ENCODE assay signal across 1 cellular context in the genomic region with DNA sequence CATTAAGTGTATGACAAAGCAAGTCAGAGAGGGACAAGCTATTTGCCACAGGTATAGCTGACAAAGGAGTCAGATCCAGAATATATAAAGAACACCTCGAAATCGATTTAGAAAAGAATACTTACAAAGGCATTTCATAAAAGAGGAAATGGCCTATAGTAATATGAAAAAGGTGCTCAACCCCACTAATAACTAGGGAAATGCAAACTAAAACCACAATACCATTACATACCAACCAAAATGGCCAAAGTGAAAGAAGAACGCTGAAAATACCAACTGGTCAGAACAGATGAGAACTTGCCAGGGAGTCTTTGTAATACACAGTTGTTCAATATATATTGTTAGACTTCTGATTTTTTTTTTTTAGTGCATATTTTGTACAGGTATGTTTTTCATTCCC.
TF ChIP-seq lines count a peak whose summit lies in the region.

No MANE protein-coding gene starts in this region.

TF ChIP-seq in GM12878, 131 proteins besides CTCF, POLR2A, EP300 and RAD21 (continued from another document):
- TF ChIP-seq, protein P1, sequence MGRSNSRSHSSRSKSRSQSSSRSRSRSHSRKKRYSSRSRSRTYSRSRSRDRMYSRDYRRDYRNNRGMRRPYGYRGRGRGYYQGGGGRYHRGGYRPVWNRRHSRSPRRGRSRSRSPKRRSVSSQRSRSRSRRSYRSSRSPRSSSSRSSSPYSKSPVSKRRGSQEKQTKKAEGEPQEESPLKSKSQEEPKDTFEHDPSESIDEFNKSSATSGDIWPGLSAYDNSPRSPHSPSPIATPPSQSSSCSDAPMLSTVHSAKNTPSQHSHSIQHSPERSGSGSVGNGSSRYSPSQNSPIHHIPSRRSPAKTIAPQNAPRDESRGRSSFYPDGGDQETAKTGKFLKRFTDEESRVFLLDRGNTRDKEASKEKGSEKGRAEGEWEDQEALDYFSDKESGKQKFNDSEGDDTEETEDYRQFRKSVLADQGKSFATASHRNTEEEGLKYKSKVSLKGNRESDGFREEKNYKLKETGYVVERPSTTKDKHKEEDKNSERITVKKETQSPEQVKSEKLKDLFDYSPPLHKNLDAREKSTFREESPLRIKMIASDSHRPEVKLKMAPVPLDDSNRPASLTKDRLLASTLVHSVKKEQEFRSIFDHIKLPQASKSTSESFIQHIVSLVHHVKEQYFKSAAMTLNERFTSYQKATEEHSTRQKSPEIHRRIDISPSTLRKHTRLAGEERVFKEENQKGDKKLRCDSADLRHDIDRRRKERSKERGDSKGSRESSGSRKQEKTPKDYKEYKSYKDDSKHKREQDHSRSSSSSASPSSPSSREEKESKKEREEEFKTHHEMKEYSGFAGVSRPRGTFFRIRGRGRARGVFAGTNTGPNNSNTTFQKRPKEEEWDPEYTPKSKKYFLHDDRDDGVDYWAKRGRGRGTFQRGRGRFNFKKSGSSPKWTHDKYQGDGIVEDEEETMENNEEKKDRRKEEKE (IDR thresholded peaks at IDR 0.05) = no peak
- peak; percentile 30; the same call in 1 of the 2 replicates for TF ChIP-seq JUNB (IDR thresholded peaks at IDR 0.05)
- TF ChIP-seq RFX5 (IDR thresholded peaks at IDR 0.05; ENCODE audit: low read depth, low read length) = no peak
- no peak for TF ChIP-seq ZNF274 (IDR thresholded peaks at IDR 0.05; ENCODE audit: insufficient read depth, insufficient read length)
- TF ChIP-seq BHLHE40 (IDR thresholded peaks at IDR 0.05; ENCODE audit: borderline replicate concordance in 1 of 2, low read depth in 2 of 2, low read length in 1 of 2) = no peak
- TF ChIP-seq, protein P2, sequence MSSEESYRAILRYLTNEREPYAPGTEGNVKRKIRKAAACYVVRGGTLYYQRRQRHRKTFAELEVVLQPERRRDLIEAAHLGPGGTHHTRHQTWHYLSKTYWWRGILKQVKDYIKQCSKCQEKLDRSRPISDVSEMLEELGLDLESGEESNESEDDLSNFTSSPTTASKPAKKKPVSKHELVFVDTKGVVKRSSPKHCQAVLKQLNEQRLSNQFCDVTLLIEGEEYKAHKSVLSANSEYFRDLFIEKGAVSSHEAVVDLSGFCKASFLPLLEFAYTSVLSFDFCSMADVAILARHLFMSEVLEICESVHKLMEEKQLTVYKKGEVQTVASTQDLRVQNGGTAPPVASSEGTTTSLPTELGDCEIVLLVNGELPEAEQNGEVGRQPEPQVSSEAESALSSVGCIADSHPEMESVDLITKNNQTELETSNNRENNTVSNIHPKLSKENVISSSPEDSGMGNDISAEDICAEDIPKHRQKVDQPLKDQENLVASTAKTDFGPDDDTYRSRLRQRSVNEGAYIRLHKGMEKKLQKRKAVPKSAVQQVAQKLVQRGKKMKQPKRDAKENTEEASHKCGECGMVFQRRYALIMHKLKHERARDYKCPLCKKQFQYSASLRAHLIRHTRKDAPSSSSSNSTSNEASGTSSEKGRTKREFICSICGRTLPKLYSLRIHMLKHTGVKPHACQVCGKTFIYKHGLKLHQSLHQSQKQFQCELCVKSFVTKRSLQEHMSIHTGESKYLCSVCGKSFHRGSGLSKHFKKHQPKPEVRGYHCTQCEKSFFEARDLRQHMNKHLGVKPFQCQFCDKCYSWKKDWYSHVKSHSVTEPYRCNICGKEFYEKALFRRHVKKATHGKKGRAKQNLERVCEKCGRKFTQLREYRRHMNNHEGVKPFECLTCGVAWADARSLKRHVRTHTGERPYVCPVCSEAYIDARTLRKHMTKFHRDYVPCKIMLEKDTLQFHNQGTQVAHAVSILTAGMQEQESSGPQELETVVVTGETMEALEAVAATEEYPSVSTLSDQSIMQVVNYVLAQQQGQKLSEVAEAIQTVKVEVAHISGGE (CRISPR knock-in tag; IDR thresholded peaks at IDR 0.05) = no peak
- TF ChIP-seq RBBP5 (conservative IDR thresholded peaks at IDR 0.05) = no peak
- TF ChIP-seq HCFC1 (IDR thresholded peaks at IDR 0.05; ENCODE audit: low read length) = no peak
- TF ChIP-seq MTA3 (IDR thresholded peaks at IDR 0.05; ENCODE audit: borderline replicate concordance, low read length) = 0 out of 2 replicates have a peak, but pooled peaks have one; percentile 46
- TF ChIP-seq NR2C1 (IDR thresholded peaks at IDR 0.05) = no peak
- no peak for TF ChIP-seq TCF3 (IDR thresholded peaks at IDR 0.05; ENCODE audit: borderline replicate concordance, insufficient read depth, low read depth, low read length)
- TF ChIP-seq BCL11A (IDR thresholded peaks at IDR 0.05; ENCODE audit: low read depth, low read length) = no peak
- no peak for TF ChIP-seq FOXM1 (IDR thresholded peaks at IDR 0.05; ENCODE audit: low read depth, low read length)
- TF ChIP-seq, protein P3, sequence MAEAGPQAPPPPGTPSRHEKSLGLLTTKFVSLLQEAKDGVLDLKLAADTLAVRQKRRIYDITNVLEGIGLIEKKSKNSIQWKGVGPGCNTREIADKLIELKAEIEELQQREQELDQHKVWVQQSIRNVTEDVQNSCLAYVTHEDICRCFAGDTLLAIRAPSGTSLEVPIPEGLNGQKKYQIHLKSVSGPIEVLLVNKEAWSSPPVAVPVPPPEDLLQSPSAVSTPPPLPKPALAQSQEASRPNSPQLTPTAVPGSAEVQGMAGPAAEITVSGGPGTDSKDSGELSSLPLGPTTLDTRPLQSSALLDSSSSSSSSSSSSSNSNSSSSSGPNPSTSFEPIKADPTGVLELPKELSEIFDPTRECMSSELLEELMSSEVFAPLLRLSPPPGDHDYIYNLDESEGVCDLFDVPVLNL (IDR thresholded peaks at IDR 0.05; ENCODE audit: low read depth, low read length) = no peak
- TF ChIP-seq SMARCA5 (IDR thresholded peaks at IDR 0.05) = no peak
- TF ChIP-seq RUNX3 (IDR thresholded peaks at IDR 0.05; ENCODE audit: low read length) = peak; percentile 93
- TF ChIP-seq CEBPB (IDR thresholded peaks at IDR 0.05; ENCODE audit: borderline replicate concordance in 1 of 2, low read depth in 2 of 2, low read length in 2 of 2) = no peak
- TF ChIP-seq MTA2 (IDR thresholded peaks at IDR 0.05; ENCODE audit: low read depth) = peak; percentile 76; the same call in 1 of the 2 replicates
- TF ChIP-seq SIN3A (IDR thresholded peaks at IDR 0.05; ENCODE audit: low read depth, low read length) = no peak
- no peak for TF ChIP-seq ZNF207 (IDR thresholded peaks at IDR 0.05; ENCODE audit: borderline replicate concordance)
- TF ChIP-seq, protein P4, sequence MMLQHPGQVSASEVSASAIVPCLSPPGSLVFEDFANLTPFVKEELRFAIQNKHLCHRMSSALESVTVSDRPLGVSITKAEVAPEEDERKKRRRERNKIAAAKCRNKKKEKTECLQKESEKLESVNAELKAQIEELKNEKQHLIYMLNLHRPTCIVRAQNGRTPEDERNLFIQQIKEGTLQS (IDR thresholded peaks at IDR 0.05; ENCODE audit: borderline replicate concordance, extremely low read depth, low read depth, low read length) = no peak
- peak; percentile 21; the same call in 1 of the 2 replicates for TF ChIP-seq NFIC (IDR thresholded peaks at IDR 0.05; ENCODE audit: low read depth, low read length)
- peak; percentile 30; the same call in 1 of the 3 replicates for TF ChIP-seq POU2F2 (IDR thresholded peaks at IDR 0.05; ENCODE audit: borderline replicate concordance, low read depth, low read length)
- TF ChIP-seq, protein P5, sequence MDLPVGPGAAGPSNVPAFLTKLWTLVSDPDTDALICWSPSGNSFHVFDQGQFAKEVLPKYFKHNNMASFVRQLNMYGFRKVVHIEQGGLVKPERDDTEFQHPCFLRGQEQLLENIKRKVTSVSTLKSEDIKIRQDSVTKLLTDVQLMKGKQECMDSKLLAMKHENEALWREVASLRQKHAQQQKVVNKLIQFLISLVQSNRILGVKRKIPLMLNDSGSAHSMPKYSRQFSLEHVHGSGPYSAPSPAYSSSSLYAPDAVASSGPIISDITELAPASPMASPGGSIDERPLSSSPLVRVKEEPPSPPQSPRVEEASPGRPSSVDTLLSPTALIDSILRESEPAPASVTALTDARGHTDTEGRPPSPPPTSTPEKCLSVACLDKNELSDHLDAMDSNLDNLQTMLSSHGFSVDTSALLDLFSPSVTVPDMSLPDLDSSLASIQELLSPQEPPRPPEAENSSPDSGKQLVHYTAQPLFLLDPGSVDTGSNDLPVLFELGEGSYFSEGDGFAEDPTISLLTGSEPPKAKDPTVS (IDR thresholded peaks at IDR 0.05; ENCODE audit: low read depth, low read length) = no peak
- TF ChIP-seq, protein P6, sequence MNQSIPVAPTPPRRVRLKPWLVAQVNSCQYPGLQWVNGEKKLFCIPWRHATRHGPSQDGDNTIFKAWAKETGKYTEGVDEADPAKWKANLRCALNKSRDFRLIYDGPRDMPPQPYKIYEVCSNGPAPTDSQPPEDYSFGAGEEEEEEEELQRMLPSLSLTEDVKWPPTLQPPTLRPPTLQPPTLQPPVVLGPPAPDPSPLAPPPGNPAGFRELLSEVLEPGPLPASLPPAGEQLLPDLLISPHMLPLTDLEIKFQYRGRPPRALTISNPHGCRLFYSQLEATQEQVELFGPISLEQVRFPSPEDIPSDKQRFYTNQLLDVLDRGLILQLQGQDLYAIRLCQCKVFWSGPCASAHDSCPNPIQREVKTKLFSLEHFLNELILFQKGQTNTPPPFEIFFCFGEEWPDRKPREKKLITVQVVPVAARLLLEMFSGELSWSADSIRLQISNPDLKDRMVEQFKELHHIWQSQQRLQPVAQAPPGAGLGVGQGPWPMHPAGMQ (IDR thresholded peaks at IDR 0.05; ENCODE audit: borderline replicate concordance) = no peak
- TF ChIP-seq, protein P7, sequence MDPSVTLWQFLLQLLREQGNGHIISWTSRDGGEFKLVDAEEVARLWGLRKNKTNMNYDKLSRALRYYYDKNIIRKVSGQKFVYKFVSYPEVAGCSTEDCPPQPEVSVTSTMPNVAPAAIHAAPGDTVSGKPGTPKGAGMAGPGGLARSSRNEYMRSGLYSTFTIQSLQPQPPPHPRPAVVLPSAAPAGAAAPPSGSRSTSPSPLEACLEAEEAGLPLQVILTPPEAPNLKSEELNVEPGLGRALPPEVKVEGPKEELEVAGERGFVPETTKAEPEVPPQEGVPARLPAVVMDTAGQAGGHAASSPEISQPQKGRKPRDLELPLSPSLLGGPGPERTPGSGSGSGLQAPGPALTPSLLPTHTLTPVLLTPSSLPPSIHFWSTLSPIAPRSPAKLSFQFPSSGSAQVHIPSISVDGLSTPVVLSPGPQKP (IDR thresholded peaks at IDR 0.05; ENCODE audit: low read depth, low read length) = no peak
- no peak for TF ChIP-seq PAX8 (IDR thresholded peaks at IDR 0.05)
- TF ChIP-seq, protein P8, sequence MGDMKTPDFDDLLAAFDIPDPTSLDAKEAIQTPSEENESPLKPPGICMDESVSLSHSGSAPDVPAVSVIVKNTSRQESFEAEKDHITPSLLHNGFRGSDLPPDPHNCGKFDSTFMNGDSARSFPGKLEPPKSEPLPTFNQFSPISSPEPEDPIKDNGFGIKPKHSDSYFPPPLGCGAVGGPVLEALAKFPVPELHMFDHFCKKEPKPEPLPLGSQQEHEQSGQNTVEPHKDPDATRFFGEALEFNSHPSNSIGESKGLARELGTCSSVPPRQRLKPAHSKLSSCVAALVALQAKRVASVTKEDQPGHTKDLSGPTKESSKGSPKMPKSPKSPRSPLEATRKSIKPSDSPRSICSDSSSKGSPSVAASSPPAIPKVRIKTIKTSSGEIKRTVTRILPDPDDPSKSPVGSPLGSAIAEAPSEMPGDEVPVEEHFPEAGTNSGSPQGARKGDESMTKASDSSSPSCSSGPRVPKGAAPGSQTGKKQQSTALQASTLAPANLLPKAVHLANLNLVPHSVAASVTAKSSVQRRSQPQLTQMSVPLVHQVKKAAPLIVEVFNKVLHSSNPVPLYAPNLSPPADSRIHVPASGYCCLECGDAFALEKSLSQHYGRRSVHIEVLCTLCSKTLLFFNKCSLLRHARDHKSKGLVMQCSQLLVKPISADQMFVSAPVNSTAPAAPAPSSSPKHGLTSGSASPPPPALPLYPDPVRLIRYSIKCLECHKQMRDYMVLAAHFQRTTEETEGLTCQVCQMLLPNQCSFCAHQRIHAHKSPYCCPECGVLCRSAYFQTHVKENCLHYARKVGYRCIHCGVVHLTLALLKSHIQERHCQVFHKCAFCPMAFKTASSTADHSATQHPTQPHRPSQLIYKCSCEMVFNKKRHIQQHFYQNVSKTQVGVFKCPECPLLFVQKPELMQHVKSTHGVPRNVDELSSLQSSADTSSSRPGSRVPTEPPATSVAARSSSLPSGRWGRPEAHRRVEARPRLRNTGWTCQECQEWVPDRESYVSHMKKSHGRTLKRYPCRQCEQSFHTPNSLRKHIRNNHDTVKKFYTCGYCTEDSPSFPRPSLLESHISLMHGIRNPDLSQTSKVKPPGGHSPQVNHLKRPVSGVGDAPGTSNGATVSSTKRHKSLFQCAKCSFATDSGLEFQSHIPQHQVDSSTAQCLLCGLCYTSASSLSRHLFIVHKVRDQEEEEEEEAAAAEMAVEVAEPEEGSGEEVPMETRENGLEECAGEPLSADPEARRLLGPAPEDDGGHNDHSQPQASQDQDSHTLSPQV (IDR thresholded peaks at IDR 0.05) = no peak
- TF ChIP-seq GABPA (IDR thresholded peaks at IDR 0.05; ENCODE audit: low read depth) = 0 out of 2 replicates have a peak, but pooled peaks have one; percentile 12
